Comparison of ENCODE assay signal across 8 cellular contexts in genomic region chr11:45355706-45356041, GRCh38.
DNase-seq lines count a peak whose midpoint lies in the region; ATAC-seq and TF ChIP-seq lines count a peak whose summit lies in the region.

No MANE protein-coding gene starts in this region.

- H3K4me3 Mint-ChIP-seq in activated CD8-positive, alpha-beta T cell treated with anti-CD3 and anti-CD28 coated beads for 36 hours = peak overlapping the region; percentile 76

- DNase-seq in H7 = no peak
- no peak for DNase-seq in activated CD8-positive, alpha-beta T cell treated with anti-CD3 and anti-CD28 coated beads for 36 hours
- no peak for DNase-seq in iPS DF 6.9 (ENCODE audit: low read depth, low spot score)
- DNase-seq in SIG-M5 treated with dmso at 0.1 percent for 504 hours (lab: John Stamatoyannopoulos, UW; ENCODE audit: unreplicated experiment) = no peak
- no peak for DNase-seq in GM13977 (ENCODE audit: low spot score)
- no peak for DNase-seq in NCI-H526 treated with DMSO at 0.1 percent for 48 hours (lab: John Stamatoyannopoulos, UW)
- DNase-seq in GM19240 (ENCODE audit: insufficient read length, low spot score) = no peak

- peaks cover 3% of the 10 kb centered on the region for H3K9me3 Mint-ChIP-seq in activated CD8-positive, alpha-beta T cell treated with anti-CD3 and anti-CD28 coated beads for 36 hours

- no peak for ATAC-seq in activated CD8-positive, alpha-beta T cell treated with anti-CD3 and anti-CD28 coated beads for 36 hours

- peaks cover 11% of the 10 kb centered on the region for H3K4me1 Mint-ChIP-seq in activated CD8-positive, alpha-beta T cell treated with anti-CD3 and anti-CD28 coated beads for 36 hours (ENCODE audit: low read depth)

- in situ Hi-C loops in GM13977 (cut with MboI; ENCODE audit: low pct_unique_long_range_greater_than_20kb, low sequenced_read_pairs, unreplicated experiment) = no loop called here

- H3K4me3 ChIP-seq in H7 (ENCODE audit: insufficient read depth, low read depth, low read length) = peak overlapping the region; percentile 59
- H3K4me3 ChIP-seq in iPS DF 6.9 (ENCODE audit: low read length) = peak overlapping the region; percentile 81
- H3K4me3 ChIP-seq in skin epidermis = peak overlapping the region; percentile 34 to 53 (median 49)

- no peak overlapping the region for H3K27ac ChIP-seq in iPS DF 6.9 (ENCODE audit: low read length)
- H3K27ac ChIP-seq in skin epidermis = peak overlapping the region in 8 of 21 experiments; percentile 5 to 78 (median 43)

- CTCF ChIA-PET in activated CD8-positive, alpha-beta T cell treated with anti-CD3 and anti-CD28 coated beads for 36 hours (lab: Charles Lee) = interaction anchor here (1.0 to 3.2 kb wide), 3 partner anchors 16 to 416 kb away, joined by 3 to 12 read pairs (median 7); no protein-coding TSS in a partner anchor

- no peaks in the 10 kb centered on the region for H3K4me1 ChIP-seq in iPS DF 6.9 (ENCODE audit: control insufficient read depth, insufficient read depth, low read length)

- no peaks in the 10 kb centered on the region for H3K36me3 Mint-ChIP-seq in activated CD8-positive, alpha-beta T cell treated with anti-CD3 and anti-CD28 coated beads for 36 hours (ENCODE audit: low read depth)

- no peaks in the 10 kb centered on the region for H3K9me3 ChIP-seq in iPS DF 6.9 (ENCODE audit: control insufficient read depth, insufficient read depth, low read length)

- no peak for TF ChIP-seq CTCF in activated CD8-positive, alpha-beta T cell treated with anti-CD3 and anti-CD28 coated beads for 36 hours (IDR thresholded peaks at IDR 0.05)
- no peak for TF ChIP-seq CTCF in GM13977 (IDR thresholded peaks at IDR 0.05; ENCODE audit: extremely low read depth, insufficient read depth, missing control alignments)

- POLR2A ChIA-PET in activated CD8-positive, alpha-beta T cell treated with anti-CD3 and anti-CD28 coated beads for 36 hours (lab: Charles Lee) = no interaction called here

- H3K36me3 ChIP-seq in H7 (replicated peaks; ENCODE audit: control insufficient read depth, insufficient read depth, low read length) (no peaks in the 10 kb centered on the region), iPS DF 6.9 (ENCODE audit: control insufficient read depth, insufficient read depth, low read length) (no peaks in the 10 kb centered on the region)

- no peaks in the 10 kb centered on the region for H3K27me3 Mint-ChIP-seq in activated CD8-positive, alpha-beta T cell treated with anti-CD3 and anti-CD28 coated beads for 36 hours

- intact Hi-C loops in activated CD8-positive, alpha-beta T cell treated with anti-CD3 and anti-CD28 coated beads for 36 hours (cut with micrococcal nuclease) = no loop called here

- peak overlapping the region; percentile 79 for H3K27ac Mint-ChIP-seq in activated CD8-positive, alpha-beta T cell treated with anti-CD3 and anti-CD28 coated beads for 36 hours

- no peaks in the 10 kb centered on the region for H3K27me3 ChIP-seq in H7 (ENCODE audit: control insufficient read depth, insufficient read depth, low read length)
- no peaks in the 10 kb centered on the region for H3K27me3 ChIP-seq in iPS DF 6.9 (ENCODE audit: control insufficient read depth, insufficient read depth, low read length)

- no CpG with 5 or more reads among the region's 5 CpGs for WGBS in iPS DF 6.9 (ENCODE audit: insufficient coverage, insufficient read length)
